10 cellular contexts compared by ENCODE assay signal in genomic region chr7:117010375-117011133, GRCh38. TPM values are rescaled to one million over a fixed set of nuclear protein-coding genes. Genes with fewer than 3 reads are reported as not detected.
DNase-seq lines count a peak whose midpoint lies in the region; ATAC-seq, FAIRE-seq and TF ChIP-seq lines count a peak whose summit lies in the region.
"Had no signal": no experiment of that assay in that cellular context is flagged by ENCODE, and none has a peak within 500 bp of the region (broad histone marks: within the 10 kb centered on the region; RNA-seq: fewer than 3 reads in every experiment).

No MANE protein-coding gene starts in this region.

- H3K4me3 Mint-ChIP-seq in astrocyte (ENCODE audit: unreplicated experiment), result peak overlapping the region; percentile 17

- H3K4me3 ChIP-seq in astrocyte (ENCODE audit: insufficient read depth, low read depth, low read length) (no peak overlapping the region), colonic mucosa (no peak overlapping the region)
- H3K4me3 ChIP-seq: lung had no signal

- H3K9me3 ChIP-seq in astrocyte (ENCODE audit: insufficient read depth, low read depth, low read length) (no peaks in the 10 kb centered on the region), colonic mucosa (no peaks in the 10 kb centered on the region)

- intact Hi-C loops in colonic mucosa (cut with DNase I), result no loop called here

- no peaks in the 10 kb centered on the region for H3K27me3 Mint-ChIP-seq in astrocyte (ENCODE audit: low read depth, unreplicated experiment)

- peaks cover 45% of the 10 kb centered on the region for H3K79me2 ChIP-seq in astrocyte (ENCODE audit: insufficient read depth, low read length)

- peaks cover 21% of the 10 kb centered on the region for H3K4me1 ChIP-seq in astrocyte (ENCODE audit: insufficient read depth, low read length)
- no peaks in the 10 kb centered on the region for H3K4me1 ChIP-seq in colonic mucosa

- H3K27ac Mint-ChIP-seq in astrocyte (ENCODE audit: unreplicated experiment), result peak overlapping the region; percentile 77

- DNase-seq in Daoy (ENCODE audit: low read depth) (peak; percentile 49), astrocyte (ENCODE audit: low read depth) (peak; percentile 51), pons (ENCODE audit: low spot score) (no peak), colonic mucosa (no peak), LoVo (ENCODE audit: low spot score) (no peak), AG20443 (ENCODE audit: low spot score) (no peak)

- H3K27ac ChIP-seq in astrocyte (ENCODE audit: low read depth, low read length), result no peak overlapping the region
- no peak overlapping the region for H3K27ac ChIP-seq in colonic mucosa

- no peak overlapping the region for H2AFZ ChIP-seq in astrocyte (ENCODE audit: low read depth, low read length)

- H3K36me3 ChIP-seq in astrocyte (ENCODE audit: insufficient read depth, low read length), result no peaks in the 10 kb centered on the region
- H3K36me3 ChIP-seq in colonic mucosa, result no peaks in the 10 kb centered on the region

- H3K4me1 Mint-ChIP-seq in astrocyte (ENCODE audit: low read depth, unreplicated experiment), result peaks cover 68% of the 10 kb centered on the region

- H3K27me3 ChIP-seq in astrocyte (ENCODE audit: insufficient read depth, low read length) (no peaks in the 10 kb centered on the region), colonic mucosa (no peaks in the 10 kb centered on the region)

- no peak for FAIRE-seq in astrocyte (lab: Jason Lieb, UNC)
- FAIRE-seq: G401.6 had no signal

- ATAC-seq in GM19397 (IDR thresholded peaks at IDR 0.05; ENCODE audit: unreplicated experiment) (peak; percentile 33), HG03196 (IDR thresholded peaks at IDR 0.05; ENCODE audit: unreplicated experiment) (peak; percentile 37)

- TF ChIP-seq CTCF in astrocyte (IDR thresholded peaks at IDR 0.05; ENCODE audit: insufficient read depth, low read depth, low read length) (no peak), colonic mucosa (IDR thresholded peaks at IDR 0.05) (no peak)

- H4K20me1 ChIP-seq in astrocyte (ENCODE audit: insufficient read depth, low read length), result peaks cover 5% of the 10 kb centered on the region

- no peaks in the 10 kb centered on the region for H3K9me3 Mint-ChIP-seq in astrocyte (ENCODE audit: unreplicated experiment)

- H3K36me3 Mint-ChIP-seq in astrocyte (ENCODE audit: low read depth, unreplicated experiment), result peaks cover 2% of the 10 kb centered on the region

- H3K4me2 ChIP-seq in astrocyte (ENCODE audit: low read length), result peak overlapping the region; percentile 19

- H3K9ac ChIP-seq in astrocyte (ENCODE audit: low read length) (no peak overlapping the region), colonic mucosa (ENCODE audit: low read depth in 2 of 2, low read length in 2 of 2) (no peak overlapping the region)

RNA-seq across cellular contexts. Expression of gene ST7, which starts 57.3 kb away (rescaled TPM):
- 18.6 and 26.5 TPM in 2 replicates for total RNA-seq in Daoy (2014; rRNA removed; shearing (Covaris generic))
- total RNA-seq in astrocyte (37.9 and 39.3 TPM in 2 replicates), colonic mucosa (10 to 100 TPM; 10.6 to 12.2 TPM)

Comparison
In these comparisons a context has a peak if more than half of its experiments do, and no peak if none do; other contexts are left out.
1. DNase-seq: peak in Daoy (single experiment) and astrocyte (single experiment); none in pons (single experiment), colonic mucosa (single experiment), LoVo (single experiment) and AG20443 (single experiment).